Comparison of ENCODE assay signal across 8 cellular contexts in the genomic region with DNA sequence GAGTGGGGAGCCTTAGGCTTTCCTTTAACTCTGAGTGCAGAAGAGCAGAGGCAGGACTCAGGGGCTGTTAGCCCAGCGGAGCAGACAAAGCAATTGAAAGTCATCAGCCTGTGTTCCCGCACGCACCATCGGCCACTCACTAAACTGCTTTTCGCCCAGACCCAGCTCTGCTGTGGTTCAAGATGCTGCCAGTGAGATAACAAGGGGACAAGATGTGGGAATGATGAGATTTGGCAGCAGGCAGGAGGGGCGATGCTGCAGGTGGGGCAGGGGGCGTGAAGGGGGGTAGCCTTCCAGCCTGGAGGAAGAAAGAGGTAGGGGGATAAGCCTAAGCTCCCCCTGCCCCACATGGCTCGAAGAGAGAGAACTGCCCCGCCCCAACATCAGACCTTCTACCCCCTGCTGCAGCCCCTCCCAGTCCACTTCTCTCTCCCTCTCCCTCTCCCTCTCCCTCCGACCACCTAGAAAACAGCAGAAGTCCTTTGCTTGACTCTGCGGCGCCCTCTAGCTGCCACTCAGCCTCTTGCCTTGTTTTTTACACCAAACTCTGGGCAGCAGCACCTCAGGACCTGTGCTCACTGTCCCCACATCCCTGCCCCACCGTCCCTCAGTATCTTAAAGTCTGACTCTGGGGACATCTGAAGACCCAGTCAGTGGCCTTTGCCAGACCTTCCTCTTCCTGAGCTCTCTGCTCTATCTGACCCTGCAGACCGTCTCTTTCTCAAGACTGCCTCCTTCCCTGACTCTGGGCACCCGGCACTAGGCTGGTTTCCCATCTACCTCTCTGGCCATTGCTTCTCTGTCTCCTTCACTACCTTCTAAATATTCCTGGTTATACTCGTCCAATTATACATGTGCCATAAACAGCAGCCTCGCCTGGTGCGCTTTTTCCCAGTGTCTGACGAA.
DNase-seq lines count a peak whose midpoint lies in the region; ATAC-seq and TF ChIP-seq lines count a peak whose summit lies in the region.

No MANE protein-coding gene starts in this region.

- H3K27ac ChIP-seq in right cardiac atrium (ENCODE audit: low read length) (no peak overlapping the region), sigmoid colon (no peak overlapping the region)

- intact Hi-C loops in right cardiac atrium (cut with DNase I): loop anchor here in 1 of 4 donors (2.0 to 10.0 kb wide), 2 partner anchors 212 to 294 kb away; partner anchors contain the start of genes CDH23 and SLC29A3
- intact Hi-C loops in sigmoid colon (cut with DNase I): no loop called here

- peaks cover 4% of the 10 kb centered on the region for H3K4me1 Mint-ChIP-seq in T-helper 17 cell

- H3K4me3 ChIP-seq in right cardiac atrium (ENCODE audit: low read length): no peak overlapping the region
- no peak overlapping the region for H3K4me3 ChIP-seq in sigmoid colon

- peaks cover 6% of the 10 kb centered on the region for H3K36me3 Mint-ChIP-seq in T-helper 17 cell (ENCODE audit: low read depth)

- peak overlapping the region; percentile 69 for H3K27ac Mint-ChIP-seq in T-helper 17 cell

- H3K4me3 Mint-ChIP-seq in T-helper 17 cell: peak overlapping the region; percentile 55

- TF ChIP-seq POLR2A in sigmoid colon (IDR thresholded peaks at IDR 0.05): no peak

- ATAC-seq in T-helper 17 cell: peak; percentile 42
- peak; percentile 22 to 45 for ATAC-seq in right cardiac atrium
- no peak for ATAC-seq in GM18907 (IDR thresholded peaks at IDR 0.05; ENCODE audit: unreplicated experiment)
- ATAC-seq in GM21526 (IDR thresholded peaks at IDR 0.05; ENCODE audit: low FRiP score, unreplicated experiment): no peak

- DNase-seq in ELR (ENCODE audit: low read depth): peak; percentile 70
- DNase-seq in MV-4-11 (lab: John Stamatoyannopoulos, UW): peak; percentile 40
- peak; percentile 22 to 41 (median 26) for DNase-seq in T-helper 17 cell
- peak in 55 of 58 donors; percentile 12 to 89 (median 63) for DNase-seq in anterior cingulate cortex (lab: John Stamatoyannopoulos, UW)
- DNase-seq in right cardiac atrium: peak; percentile 82 to 94 (median 92)
- DNase-seq in sigmoid colon: peak; percentile 84

- TF ChIP-seq CTCF in sigmoid colon (IDR thresholded peaks at IDR 0.05): peak; percentile 50 to 82 (median 69)

- no peaks in the 10 kb centered on the region for H3K36me3 ChIP-seq in sigmoid colon

- H3K4me1 ChIP-seq in right cardiac atrium (ENCODE audit: control insufficient read depth, insufficient read depth, low read length): peaks cover 7% of the 10 kb centered on the region
- no peaks in the 10 kb centered on the region for H3K4me1 ChIP-seq in sigmoid colon

- no peaks in the 10 kb centered on the region for H3K27me3 ChIP-seq in right cardiac atrium (ENCODE audit: control insufficient read depth, insufficient read depth)
- peaks cover 0 to 7% (median 0%) of the 10 kb centered on the region in 3 donors for H3K27me3 ChIP-seq in sigmoid colon

- H3K9me3 ChIP-seq in T-helper 17 cell (ENCODE audit: control insufficient read depth, low read length, poor library complexity, severe bottlenecking): no peaks in the 10 kb centered on the region
- no peaks in the 10 kb centered on the region for H3K9me3 ChIP-seq in right cardiac atrium (ENCODE audit: control insufficient read depth, low read length)
- no peaks in the 10 kb centered on the region for H3K9me3 ChIP-seq in sigmoid colon

- H3K27me3 Mint-ChIP-seq in T-helper 17 cell: peaks cover 33% of the 10 kb centered on the region

- TF ChIP-seq EP300 in sigmoid colon (IDR thresholded peaks at IDR 0.05): no peak

- WGBS in right cardiac atrium: 53% methylated on average over 19 of the region's 19 CpGs
- 51 to 59% methylated on average over 19 of the region's 19 CpGs for WGBS in sigmoid colon, 2 donors

Comparison
In these comparisons a context has a peak if more than half of its experiments do, and no peak if none do; other contexts are left out.
1. DNase-seq: peak in every context shown above with its lines; median percentile 92 in right cardiac atrium; 84 in sigmoid colon; 70 in ELR; 63 in anterior cingulate cortex; 40 in MV-4-11; 26 in T-helper 17 cell.
2. ATAC-seq: peak in T-helper 17 cell (single experiment) and right cardiac atrium (2 of 2); none in GM18907 (single experiment) and GM21526 (single experiment).